In the genomic region with DNA sequence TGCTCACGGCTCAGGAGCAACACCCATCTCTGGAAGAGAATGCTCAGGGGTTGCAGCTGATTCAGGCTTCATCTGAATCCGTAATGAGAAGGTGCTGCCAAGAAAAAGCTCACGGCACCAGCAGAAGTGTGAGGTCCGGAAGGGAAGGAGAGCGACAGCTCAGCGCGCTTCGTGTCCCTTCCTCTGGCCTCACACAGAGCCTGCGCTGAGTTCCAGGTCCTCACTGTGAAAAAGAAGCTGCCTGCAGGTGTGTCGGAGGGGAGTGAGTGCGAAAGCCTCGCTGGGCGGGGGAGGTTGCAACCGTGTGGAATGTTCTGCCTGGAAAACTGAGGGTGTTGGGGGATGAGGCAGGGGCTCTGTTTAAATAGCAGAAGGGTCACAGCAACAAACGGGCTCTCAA, we compare ENCODE assay signal across 1 cellular context.
TF ChIP-seq lines count a peak whose summit lies in the region.

No MANE protein-coding gene starts in this region.

TF ChIP-seq in H1, 55 proteins besides CTCF, POLR2A, EP300 and RAD21 (continued from another document):
- TF ChIP-seq CHD2 (IDR thresholded peaks at IDR 0.05; ENCODE audit: low read length) = no peak
- no peak for TF ChIP-seq CBX8 (IDR thresholded peaks at IDR 0.05; ENCODE audit: borderline replicate concordance, low read depth, low read length)
- TF ChIP-seq BRCA1 (IDR thresholded peaks at IDR 0.05; ENCODE audit: low read depth, low read length) = no peak
- TF ChIP-seq TAF1 (IDR thresholded peaks at IDR 0.05; ENCODE audit: low read depth, low read length) = no peak
- no peak for TF ChIP-seq POU5F1 (IDR thresholded peaks at IDR 0.05; ENCODE audit: low read depth, low read length)
- TF ChIP-seq PHF8 (conservative IDR thresholded peaks at IDR 0.05; ENCODE audit: low read depth, low read length) = no peak
- TF ChIP-seq RBBP5 (IDR thresholded peaks at IDR 0.05; ENCODE audit: borderline replicate concordance, low read depth, low read length) = no peak
- no peak for TF ChIP-seq EGR1 (IDR thresholded peaks at IDR 0.05; ENCODE audit: borderline replicate concordance, low read depth, low read length)
- TF ChIP-seq ASH2L (IDR thresholded peaks at IDR 0.05; ENCODE audit: low read length) = no peak
- no peak for TF ChIP-seq ATF2 (IDR thresholded peaks at IDR 0.05; ENCODE audit: low read length)
- no peak for TF ChIP-seq SP4 (IDR thresholded peaks at IDR 0.05; ENCODE audit: low read length)
- TF ChIP-seq, protein P1, sequence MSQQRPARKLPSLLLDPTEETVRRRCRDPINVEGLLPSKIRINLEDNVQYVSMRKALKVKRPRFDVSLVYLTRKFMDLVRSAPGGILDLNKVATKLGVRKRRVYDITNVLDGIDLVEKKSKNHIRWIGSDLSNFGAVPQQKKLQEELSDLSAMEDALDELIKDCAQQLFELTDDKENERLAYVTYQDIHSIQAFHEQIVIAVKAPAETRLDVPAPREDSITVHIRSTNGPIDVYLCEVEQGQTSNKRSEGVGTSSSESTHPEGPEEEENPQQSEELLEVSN (IDR thresholded peaks at IDR 0.05) = no peak
- TF ChIP-seq RXRA (IDR thresholded peaks at IDR 0.05; ENCODE audit: insufficient read depth, low read depth, low read length) = no peak
